Comparison of ENCODE assay signal across 18 cellular contexts in genomic region chr13:47892374-47892773, GRCh38.
DNase-seq lines count a peak whose midpoint lies in the region; TF ChIP-seq lines count a peak whose summit lies in the region.
"Had no signal": no experiment of that assay in that cellular context is flagged by ENCODE, and none has a peak within 500 bp of the region (broad histone marks: within the 10 kb centered on the region; RNA-seq: fewer than 3 reads in every experiment).

No MANE protein-coding gene starts in this region.

- H2AK5ac ChIP-seq in H9 (ENCODE audit: insufficient read length, low read length) = no peak overlapping the region

- WGBS in H9 (ENCODE audit: extremely low coverage, insufficient read length, low lambda C conversion rate) = no CpG with 5 or more reads among the region's 6 CpGs

- H3K4me2 ChIP-seq in H9 (ENCODE audit: insufficient read depth, insufficient read length, low read length) (no peak overlapping the region), parathyroid adenoma (ENCODE audit: low read length) (no peak overlapping the region)
- H3K4me2 ChIP-seq: BLaER1 had no signal

- no peak overlapping the region for H2BK15ac ChIP-seq in H9 (ENCODE audit: low read depth, low read length)

- H4K91ac ChIP-seq in H9 (ENCODE audit: insufficient read length, low read depth, low read length) = no peak overlapping the region

- H3K23ac ChIP-seq in H9 (ENCODE audit: insufficient read length, low read depth, low read length) = no peak overlapping the region

- H3K4me1 ChIP-seq in H9 (ENCODE audit: insufficient read depth, low read length) (no peaks in the 10 kb centered on the region; the same call in none of the 2 replicates), parathyroid adenoma (peaks cover 5% of the 10 kb centered on the region)

- no peak overlapping the region for H3K4me3 ChIP-seq in parathyroid adenoma (ENCODE audit: low read depth, low read length)
- H3K4me3 ChIP-seq: BLaER1 had no signal

- H3K27me3 ChIP-seq in H9 (ENCODE audit: insufficient read depth, low read length) (no peaks in the 10 kb centered on the region), parathyroid adenoma (ENCODE audit: control insufficient read depth, insufficient read depth, low read length) (no peaks in the 10 kb centered on the region)
- H3K27me3 ChIP-seq: BLaER1 had no signal

- H3K79me1 ChIP-seq in H9 (ENCODE audit: insufficient read depth, low read depth, low read length, poor library complexity, severe bottlenecking) = no peaks in the 10 kb centered on the region

- H3K14ac ChIP-seq in H9 (ENCODE audit: insufficient read depth, low read length) = no peak overlapping the region

- no peak for TF ChIP-seq CTCF in H9 (conservative IDR thresholded peaks at IDR 0.05)
- no peak for TF ChIP-seq CTCF in parathyroid adenoma (IDR thresholded peaks at IDR 0.05)

- H3K27me3 Mint-ChIP-seq in T-helper 2 cell treated with Interferon-gamma antibody and Interleukin-4, amounts not matched to agents 5 μg/mL and 100 μg/mL, for 36 hours (ENCODE audit: low read depth) = no peaks in the 10 kb centered on the region
- H3K27me3 Mint-ChIP-seq in H9 (ENCODE audit: low read depth) = no peaks in the 10 kb centered on the region
- H3K27me3 Mint-ChIP-seq: B cell; CD4-positive, alpha-beta T cell; CD8-positive, alpha-beta memory T cell had no signal

- no peaks in the 10 kb centered on the region for H3K79me2 ChIP-seq in H9 (ENCODE audit: insufficient read depth, low read length)
- H3K79me2 ChIP-seq in parathyroid adenoma = no peaks in the 10 kb centered on the region

- H3K9me3 ChIP-seq in H9 (ENCODE audit: control insufficient read depth, low read depth, low read length) (no peaks in the 10 kb centered on the region), parathyroid adenoma (ENCODE audit: control insufficient read depth, low read length) (no peaks in the 10 kb centered on the region)
- H3K9me3 ChIP-seq: BLaER1 had no signal

- H2AFZ ChIP-seq in H9 (ENCODE audit: low read length) (no peak overlapping the region), parathyroid adenoma (peak overlapping the region; percentile 33)

- no peak overlapping the region for H3K4me3 Mint-ChIP-seq in T-helper 2 cell treated with Interferon-gamma antibody and Interleukin-4, amounts not matched to agents 5 μg/mL and 100 μg/mL, for 36 hours
- H3K4me3 Mint-ChIP-seq in H9 = no peak overlapping the region
- H3K4me3 Mint-ChIP-seq: B cell; CD14-positive monocyte; CD4-positive, alpha-beta T cell; CD8-positive, alpha-beta memory T cell had no signal

- H2BK12ac ChIP-seq in H9 (ENCODE audit: insufficient read length, low read depth, low read length) = no peak overlapping the region

- no peak overlapping the region for H4K8ac ChIP-seq in H9 (replicated peaks; ENCODE audit: insufficient read length, low read depth, low read length)

- H3T11ph ChIP-seq in H9 (ENCODE audit: low read length) = no peak overlapping the region

- no peak for DNase-seq in T-helper 2 cell treated with Interferon-gamma antibody and Interleukin-4, amounts not matched to agents 5 μg/mL and 100 μg/mL, for 36 hours (ENCODE audit: low spot score)
- DNase-seq in T-helper 2 cell (no peak), H9 (no peak), foreskin melanocyte (no peak), Kasumi-1 (lab: John Stamatoyannopoulos, UW) (no peak)
- DNase-seq: CD4-positive, alpha-beta T cell; CD8-positive, alpha-beta memory T cell; DMS 273 treated with DMSO at 0.1 percent for 48 hours; DMS79; EL; GDM1; GOT3; HCEC 1CT had no signal

- H3K23me2 ChIP-seq in H9 (ENCODE audit: insufficient read length, low read depth, low read length, poor library complexity, severe bottlenecking) = no peaks in the 10 kb centered on the region

- H4K20me1 ChIP-seq in H9 (ENCODE audit: control insufficient read depth, insufficient read depth, insufficient read length) = no peaks in the 10 kb centered on the region
- H4K20me1 ChIP-seq: BLaER1 had no signal

- H3K9me3 Mint-ChIP-seq in T-helper 2 cell treated with Interferon-gamma antibody and Interleukin-4, amounts not matched to agents 5 μg/mL and 100 μg/mL, for 36 hours = peaks cover 4% of the 10 kb centered on the region
- no peaks in the 10 kb centered on the region; a peak in 1 of 5 replicates for H3K9me3 Mint-ChIP-seq in H9
- H3K9me3 Mint-ChIP-seq: CD4-positive, alpha-beta T cell; CD8-positive, alpha-beta memory T cell had no signal

- no peak overlapping the region for H2BK120ac ChIP-seq in H9 (ENCODE audit: low read depth, low read length, poor library complexity, severe bottlenecking)

- H3K36me3 ChIP-seq in parathyroid adenoma (ENCODE audit: control insufficient read depth, insufficient read depth, low read length) = no peaks in the 10 kb centered on the region

- H3K56ac ChIP-seq in H9 (ENCODE audit: insufficient read length, low read depth, low read length) = no peak overlapping the region

- H3K27ac ChIP-seq in H9 (ENCODE audit: insufficient read length, low read depth, low read length) (no peak overlapping the region), parathyroid adenoma (peak overlapping the region; percentile 62)
- H3K27ac ChIP-seq: 22Rv1, BLaER1 had no signal

- H2BK5ac ChIP-seq in H9 (ENCODE audit: insufficient read length, low read length) = no peak overlapping the region

- no peak overlapping the region for H4K5ac ChIP-seq in H9 (ENCODE audit: insufficient read length, low read depth, low read length)

- H3K4ac ChIP-seq in H9 (ENCODE audit: low read depth, low read length) = no peak overlapping the region

- H3K27ac Mint-ChIP-seq in T-helper 2 cell treated with Interferon-gamma antibody and Interleukin-4, amounts not matched to agents 5 μg/mL and 100 μg/mL, for 36 hours = peak overlapping the region; percentile 29
- peak overlapping the region; percentile 55 to 89 (median 62); a peak in 3 of 7 replicates for H3K27ac Mint-ChIP-seq in H9
- H3K27ac Mint-ChIP-seq: B cell; CD4-positive, alpha-beta T cell had no signal

- H2BK20ac ChIP-seq in H9 (ENCODE audit: low read depth, low read length, poor library complexity, severe bottlenecking) = no peak overlapping the region

- no peak overlapping the region for H3K18ac ChIP-seq in H9 (ENCODE audit: insufficient read length, low read depth, low read length)

- peaks cover 13% of the 10 kb centered on the region for H3K4me1 Mint-ChIP-seq in T-helper 2 cell treated with Interferon-gamma antibody and Interleukin-4, amounts not matched to agents 5 μg/mL and 100 μg/mL, for 36 hours (ENCODE audit: low read depth)
- peaks cover 7 to 12% of the 10 kb centered on the region in 2 experiments for H3K4me1 Mint-ChIP-seq in H9
- H3K4me1 Mint-ChIP-seq: B cell had no signal

- no peaks in the 10 kb centered on the region for H3K36me3 Mint-ChIP-seq in T-helper 2 cell treated with Interferon-gamma antibody and Interleukin-4, amounts not matched to agents 5 μg/mL and 100 μg/mL, for 36 hours (ENCODE audit: low read depth)
- no peaks in the 10 kb centered on the region for H3K36me3 Mint-ChIP-seq in H9 (ENCODE audit: insufficient read depth in 1 of 3, low read depth in 3 of 3)
- H3K36me3 Mint-ChIP-seq: CD14-positive monocyte had no signal

- H3K9ac ChIP-seq in H9 (ENCODE audit: extremely low read depth, insufficient read length, low read length) (no peak overlapping the region), parathyroid adenoma (no peak overlapping the region)
- H3K9ac ChIP-seq: BLaER1 had no signal
